1 cellular context compared by ENCODE assay signal in genomic region chr14:20855652-20856291, GRCh38.
TF ChIP-seq lines count a peak whose summit lies in the region.

No MANE protein-coding gene starts in this region.

TF ChIP-seq in GM23338, 12 proteins besides CTCF, POLR2A, EP300 and RAD21 (continued from another document):
- TF ChIP-seq ZNF462 (CRISPR knock-in tag; IDR thresholded peaks at IDR 0.05) (0 out of 2 replicates have a peak, but pooled peaks have one; percentile 2), EZH2phosphoT487 (IDR thresholded peaks at IDR 0.05; ENCODE audit: unreplicated experiment) (no peak), REST (IDR thresholded peaks at IDR 0.05; ENCODE audit: unreplicated experiment) (peak; percentile 48)
